8 cellular contexts compared by ENCODE assay signal in the genomic region with DNA sequence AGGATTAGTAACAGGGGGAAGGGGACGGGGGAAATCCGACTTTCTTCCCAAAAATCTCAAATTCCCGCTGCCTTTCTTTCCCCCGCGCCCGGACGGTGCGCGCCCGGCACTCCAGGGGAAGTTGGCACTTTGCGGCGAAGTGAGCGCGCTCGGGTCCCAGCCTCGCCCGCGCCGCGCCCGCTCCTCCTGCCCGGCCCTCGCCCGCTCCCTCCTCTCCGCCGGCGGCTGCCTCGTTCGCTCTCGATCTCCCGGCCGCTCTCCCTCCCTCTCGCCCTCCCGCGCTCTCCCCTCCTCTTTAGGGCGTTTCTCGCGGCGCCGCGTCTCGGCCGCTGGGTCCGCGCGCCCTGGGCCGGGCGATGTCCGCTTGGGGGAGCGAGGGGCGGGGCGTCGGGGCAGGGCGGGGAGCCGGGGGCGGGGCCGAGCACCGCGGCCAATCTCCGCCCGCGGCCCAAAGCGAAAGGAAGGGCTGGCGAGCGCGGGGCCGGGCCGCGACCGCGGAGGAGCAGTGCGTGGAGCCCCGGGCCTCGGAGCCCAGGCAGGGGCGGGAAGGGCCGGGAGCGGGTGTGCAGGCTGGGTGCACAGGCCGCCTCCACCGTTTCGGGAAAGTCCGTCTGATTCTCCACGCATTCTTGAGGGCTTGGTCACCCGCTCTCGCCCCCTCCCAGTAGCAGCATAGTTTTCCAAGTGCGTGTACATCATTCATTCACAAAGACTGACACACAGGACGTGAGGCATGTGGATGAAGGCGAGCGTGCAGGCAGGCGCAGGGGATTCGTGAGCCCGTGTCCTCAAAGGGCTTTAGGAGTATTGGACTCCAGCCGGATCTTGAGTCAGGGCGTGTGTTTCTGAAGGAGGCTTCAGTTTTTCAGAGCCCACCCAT.
A peak's percentile ranks its signal among the peaks of the same experiment; 100 is the strongest.
DNase-seq lines count a peak whose midpoint lies in the region; ATAC-seq and TF ChIP-seq lines count a peak whose summit lies in the region.

No MANE protein-coding gene starts in this region.

- peak overlapping the region; percentile 88 to 94 (median 91) for H3K4me3 Mint-ChIP-seq in nephron

- peak; percentile 85 for DNase-seq in DMS79 treated with DMSO at 0.1 percent for 48 hours (lab: John Stamatoyannopoulos, UW)
- DNase-seq in Jurkat, Clone E6-1 (ENCODE audit: low read depth, low spot score) = peak; percentile 78
- DNase-seq in RPMI8226 = peak; percentile 91
- peak; percentile 86 for DNase-seq in activated effector memory CD4-positive, alpha-beta T cell treated with Interleukin-2 at 50 U/mL for 16 hours
- peak; percentile 95 for DNase-seq in fibroblast of the conjunctiva (ENCODE audit: low read depth)
- DNase-seq in stimulated activated naive CD4-positive, alpha-beta T cell treated with Interleukin-2 at 50 U/mL for 16 hours (lab: John Stamatoyannopoulos, UW) = peak; percentile 86

- no peak for TF ChIP-seq CTCF in nephron (IDR thresholded peaks at IDR 0.05; ENCODE audit: unreplicated experiment in 3 of 3)

- H3K9me3 Mint-ChIP-seq in nephron = no peaks in the 10 kb centered on the region

- peak overlapping the region; percentile 78 to 97 (median 92) for H3K27ac Mint-ChIP-seq in nephron

- H3K4me1 Mint-ChIP-seq in nephron = peaks cover 54% of the 10 kb centered on the region

- ATAC-seq in GM21717 (IDR thresholded peaks at IDR 0.05; ENCODE audit: unreplicated experiment) = peak; percentile 78

- H3K27me3 Mint-ChIP-seq in nephron (ENCODE audit: low read depth) = peaks cover 42% of the 10 kb centered on the region

- no peaks in the 10 kb centered on the region for H3K36me3 Mint-ChIP-seq in nephron (ENCODE audit: low read depth)

- peak overlapping the region; percentile 91 for H3K4me3 ChIP-seq in Jurkat, Clone E6-1 (ENCODE audit: low read length)

Comparison
In these comparisons a context has a peak if more than half of its experiments do, and no peak if none do; other contexts are left out.
1. Peak in every context shown above with its lines: DNase-seq, ATAC-seq and H3K4me3 ChIP-seq.